Comparison of ENCODE assay signal across 8 cellular contexts in the genomic region with DNA sequence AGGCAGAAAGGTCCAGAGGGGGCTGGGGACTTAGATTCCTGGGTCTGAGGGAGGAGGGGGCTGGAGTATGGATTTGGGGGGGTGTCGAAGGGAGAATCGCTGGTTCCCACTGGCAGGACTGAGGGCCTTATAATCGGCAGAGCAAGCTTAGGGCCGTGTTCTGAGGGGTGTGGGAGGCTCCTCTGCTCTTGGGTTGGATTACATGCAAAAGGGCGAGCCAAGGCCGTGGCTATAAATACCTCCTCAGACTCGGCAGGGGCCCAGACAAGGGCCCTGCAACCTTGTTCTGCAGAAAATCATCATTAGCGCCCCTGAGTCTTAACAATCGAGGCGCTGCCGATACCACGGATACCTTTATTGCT. TPM values are rescaled to one million over a fixed set of nuclear protein-coding genes. Genes with fewer than 3 reads are reported as not detected.
A peak's percentile ranks its signal among the peaks of the same experiment; 100 is the strongest.
DNase-seq lines count a peak whose midpoint lies in the region; ATAC-seq and TF ChIP-seq lines count a peak whose summit lies in the region.

No MANE protein-coding gene starts in this region.

- TF ChIP-seq POLR2A in erythroblast (IDR thresholded peaks at IDR 0.05; ENCODE audit: low read length): no peak

- peaks cover 5% of the 10 kb centered on the region for H3K27me3 Mint-ChIP-seq in brain
- no peaks in the 10 kb centered on the region for H3K27me3 Mint-ChIP-seq in naive B cell

- ATAC-seq in HG02852 (IDR thresholded peaks at IDR 0.05; ENCODE audit: unreplicated experiment) (peak; percentile 23), naive B cell (ENCODE audit: low read depth in 2 of 2) (peak; percentile 0), GM21723 (IDR thresholded peaks at IDR 0.05; ENCODE audit: unreplicated experiment) (no peak)

- H3K4me1 Mint-ChIP-seq in brain (peaks cover 62% of the 10 kb centered on the region), naive B cell (peaks cover 19 to 30% (median 25%) of the 10 kb centered on the region in 3 donors)

- TF ChIP-seq CTCF in AG09309 (IDR thresholded peaks at IDR 0.05; ENCODE audit: control insufficient read depth, insufficient read depth, low read depth, low read length, missing control alignments): no peak
- TF ChIP-seq CTCF in brain (conservative IDR thresholded peaks at IDR 0.05): no peak

- H3K4me3 ChIP-seq in AG09309 (ENCODE audit: control insufficient read depth, low read depth, low read length): peak overlapping the region; percentile 16

- H3K9me3 Mint-ChIP-seq in brain: no peaks in the 10 kb centered on the region
- H3K9me3 Mint-ChIP-seq in naive B cell: peaks cover 5 to 6% (median 6%) of the 10 kb centered on the region in 7 donors

- peak overlapping the region; percentile 99 to 100 (median 99) for H3K27ac Mint-ChIP-seq in brain
- H3K27ac Mint-ChIP-seq in naive B cell: peak overlapping the region in 4 of 6 donors; percentile 86 to 99 (median 96)

- peak overlapping the region; percentile 92 to 98 (median 94) for H3K4me3 Mint-ChIP-seq in brain
- peak overlapping the region; percentile 85 to 99 (median 96) for H3K4me3 Mint-ChIP-seq in naive B cell

- H3K36me3 Mint-ChIP-seq in brain (no peaks in the 10 kb centered on the region), naive B cell (peaks cover 4 to 8% of the 10 kb centered on the region in 2 donors)

- DNase-seq in AG09309 (ENCODE audit: low read depth) (no peak), naive B cell (no peak), COR-L47 (lab: John Stamatoyannopoulos, UW) (no peak), erythroblast (lab: John Stamatoyannopoulos, UW) (no peak)
- no peak for DNase-seq in central memory CD4-positive, alpha-beta T cell

RNA-seq across cellular contexts. Expression of gene MAMSTR, which starts 0.7 kb away (rescaled TPM):
- polyA plus RNA-seq in brain (ENCODE audit: insufficient read depth, low read depth, low replicate concordance) (3.6 TPM), naive B cell (ENCODE audit: low read depth in 6 of 6) (under 1 TPM in 5 of 6 donors, not detected in 1; 0.21 to 0.70 (median 0.31) TPM)

RNA-seq across cellular contexts. Expression of gene RASIP1, which starts 20.2 kb away (rescaled TPM):
- 4.7 TPM for polyA plus RNA-seq in brain (ENCODE audit: insufficient read depth, low read depth, low replicate concordance)
- under 1 TPM in 1 of 6 donors, not detected in 5; 0.48 TPM for polyA plus RNA-seq in naive B cell (ENCODE audit: low read depth in 6 of 6)

RNA-seq across cellular contexts. Expression of gene FUT2, which starts 24.5 kb away (rescaled TPM):
- 3.1 TPM for polyA plus RNA-seq in brain (ENCODE audit: insufficient read depth, low read depth, low replicate concordance)
- polyA plus RNA-seq in naive B cell (ENCODE audit: low read depth in 6 of 6): under 1 TPM in 3 of 6 donors, not detected in 3; 0.11 to 0.26 (median 0.17) TPM

RNA-seq across cellular contexts. Expression of gene IZUMO1, which starts 26.5 kb away (rescaled TPM):
- 0.20 TPM for polyA plus RNA-seq in brain (ENCODE audit: insufficient read depth, low read depth, low replicate concordance)
- polyA plus RNA-seq in naive B cell (ENCODE audit: low read depth in 6 of 6): not detected

RNA-seq across cellular contexts. Expression of gene FUT1, which starts 32.2 kb away (rescaled TPM):
- polyA plus RNA-seq in brain (ENCODE audit: insufficient read depth, low read depth, low replicate concordance) (7.9 TPM), naive B cell (ENCODE audit: low read depth in 6 of 6) (not detected)
